8 cellular contexts compared by ENCODE assay signal in genomic region chr1:29120955-29121485, GRCh38. TPM values are rescaled to one million over a fixed set of nuclear protein-coding genes. Genes with fewer than 3 reads are reported as not detected.
A peak's percentile ranks its signal among the peaks of the same experiment; 100 is the strongest.
DNase-seq lines count a peak whose midpoint lies in the region; ATAC-seq and TF ChIP-seq lines count a peak whose summit lies in the region.

No MANE protein-coding gene starts in this region.

- peaks cover 0 to 6% of the 10 kb centered on the region in 2 donors for H3K4me1 ChIP-seq in breast epithelium
- H3K4me1 ChIP-seq in right lobe of liver, result peaks cover 0 to 30% (median 4%) of the 10 kb centered on the region in 4 donors

- H3K4me3 ChIP-seq in breast epithelium, result peak overlapping the region; percentile 61 to 79 (median 68)
- H3K4me3 ChIP-seq in astrocyte of the spinal cord (ENCODE audit: low read depth, low read length), result no peak overlapping the region
- H3K4me3 ChIP-seq in right lobe of liver, result peak overlapping the region in 1 of 3 donors; percentile 64

- H3K36me3 ChIP-seq in breast epithelium (no peaks in the 10 kb centered on the region), right lobe of liver (peaks cover 0 to 7% (median 0%) of the 10 kb centered on the region in 4 donors)

- H3K27me3 Mint-ChIP-seq in MCF 10A (ENCODE audit: insufficient read depth, unreplicated experiment), result peaks cover 12% of the 10 kb centered on the region
- peaks cover 32% of the 10 kb centered on the region for H3K27me3 Mint-ChIP-seq in T-helper 2 cell treated with Interferon-gamma antibody and Interleukin-4, amounts not matched to agents 5 μg/mL and 100 μg/mL, for 36 hours (ENCODE audit: low read depth)

- H3K27me3 ChIP-seq in breast epithelium (peaks cover 0 to 13% of the 10 kb centered on the region in 2 donors), right lobe of liver (no peaks in the 10 kb centered on the region)

- POLR2A ChIA-PET in MCF 10A (lab: Yijun Ruan, JAX), result no interaction called here

- DNase-seq in breast epithelium (ENCODE audit: low spot score in 2 of 2), result no peak
- DNase-seq in MCF 10A (ENCODE audit: unreplicated experiment), result no peak
- peak; percentile 55 for DNase-seq in T-helper 2 cell treated with Interferon-gamma antibody and Interleukin-4, amounts not matched to agents 5 μg/mL and 100 μg/mL, for 36 hours (ENCODE audit: low spot score)
- DNase-seq in astrocyte of the spinal cord (ENCODE audit: low read depth, low spot score), result peak; percentile 38
- DNase-seq in right lobe of liver, result no peak
- DNase-seq in stimulated activated CD8-positive, alpha-beta memory T cell treated with anti-CD3 and anti-CD28 coated beads, Interleukin-2, amount 100 ng/mL, for 1 hour (ENCODE audit: low read depth in 2 of 2), result peak; percentile 20 to 31

- in situ Hi-C loops in astrocyte of the spinal cord (cut with HindIII; ENCODE audit: low sequenced_read_pairs), result no loop called here

- TF ChIP-seq CTCF in breast epithelium (IDR thresholded peaks at IDR 0.05) (peak in 1 of 3 donors; percentile 37), MCF 10A (IDR thresholded peaks at IDR 0.05; ENCODE audit: unreplicated experiment) (no peak), astrocyte of the spinal cord (IDR thresholded peaks at IDR 0.05; ENCODE audit: low read depth, low read length) (peak; percentile 50), right lobe of liver (IDR thresholded peaks at IDR 0.05) (peak in 3 of 4 donors; percentile 26 to 39 (median 37))

- peaks cover 6% of the 10 kb centered on the region for H3K4me1 Mint-ChIP-seq in MCF 10A (ENCODE audit: insufficient read depth, unreplicated experiment)
- peaks cover 4% of the 10 kb centered on the region for H3K4me1 Mint-ChIP-seq in T-helper 2 cell treated with Interferon-gamma antibody and Interleukin-4, amounts not matched to agents 5 μg/mL and 100 μg/mL, for 36 hours (ENCODE audit: low read depth)

- BruUV-seq in MCF 10A (replicated peaks; lab: Mats Ljungman, UMichigan), result no TSS peak

- no peak overlapping the region for H3K4me3 Mint-ChIP-seq in MCF 10A (ENCODE audit: unreplicated experiment)
- H3K4me3 Mint-ChIP-seq in T-helper 2 cell treated with Interferon-gamma antibody and Interleukin-4, amounts not matched to agents 5 μg/mL and 100 μg/mL, for 36 hours, result no peak overlapping the region

- peaks cover 9% of the 10 kb centered on the region for H3K36me3 Mint-ChIP-seq in MCF 10A (ENCODE audit: insufficient read depth, unreplicated experiment)
- peaks cover 23% of the 10 kb centered on the region for H3K36me3 Mint-ChIP-seq in T-helper 2 cell treated with Interferon-gamma antibody and Interleukin-4, amounts not matched to agents 5 μg/mL and 100 μg/mL, for 36 hours (ENCODE audit: low read depth)

- 72% methylated on average over 5 of the region's 42 CpGs for WGBS in right lobe of liver (ENCODE audit: insufficient coverage, low coverage, low lambda C conversion rate, missing lambda C conversion rate)

- H3K27ac ChIP-seq in breast epithelium (peak overlapping the region in 1 of 2 donors; percentile 94), right lobe of liver (no peak overlapping the region)

- H3K9me3 ChIP-seq in breast epithelium (no peaks in the 10 kb centered on the region), right lobe of liver (no peaks in the 10 kb centered on the region)

- no peak overlapping the region for H3K27ac Mint-ChIP-seq in MCF 10A (ENCODE audit: low read depth, unreplicated experiment)
- H3K27ac Mint-ChIP-seq in T-helper 2 cell treated with Interferon-gamma antibody and Interleukin-4, amounts not matched to agents 5 μg/mL and 100 μg/mL, for 36 hours, result no peak overlapping the region

- intact Hi-C loops in breast epithelium (cut with DNase I; ENCODE audit: low total_unique reads), result no loop called here
- intact Hi-C loops in MCF 10A (cut with micrococcal nuclease), result no loop called here
- intact Hi-C loops in right lobe of liver (cut with DNase I), result no loop called here

- ATAC-seq in right lobe of liver, result peak in 1 of 4 donors; percentile 15
- no peak for ATAC-seq in GM21515 (IDR thresholded peaks at IDR 0.05; ENCODE audit: unreplicated experiment)
- no peak for ATAC-seq in GM19328 (IDR thresholded peaks at IDR 0.05; ENCODE audit: unreplicated experiment)

- H3K9me3 Mint-ChIP-seq in MCF 10A (ENCODE audit: unreplicated experiment), result no peaks in the 10 kb centered on the region
- H3K9me3 Mint-ChIP-seq in T-helper 2 cell treated with Interferon-gamma antibody and Interleukin-4, amounts not matched to agents 5 μg/mL and 100 μg/mL, for 36 hours, result no peaks in the 10 kb centered on the region

- TF ChIP-seq POLR2A in breast epithelium (IDR thresholded peaks at IDR 0.05), result no peak
- no peak for TF ChIP-seq POLR2A in right lobe of liver (IDR thresholded peaks at IDR 0.05)

- CTCF ChIA-PET in MCF 10A (lab: Yijun Ruan, JAX), result no interaction called here

RNA-seq across cellular contexts. Expression of gene TMEM200B, which starts 2.7 kb away (rescaled TPM):
- total RNA-seq in breast epithelium (10 to 100 TPM in 2 of 3 donors, 1 to 10 TPM in 1; 4.5 to 21.0 (median 12.1) TPM), MCF 10A (2022) (not detected in 2 replicates), right lobe of liver (1 to 10 TPM in 4 of 6 experiments, under 1 TPM in 2; 0.83 to 4.5 (median 1.4) TPM)

Comparison
In these comparisons a context has a peak if more than half of its experiments do, and no peak if none do; other contexts are left out.
1. DNase-seq: peak in T-helper 2 cell treated with Interferon-gamma antibody and Interleukin-4, amounts not matched to agents 5 μg/mL and 100 μg/mL, for 36 hours (single experiment), astrocyte of the spinal cord (single experiment) and stimulated activated CD8-positive, alpha-beta memory T cell treated with anti-CD3 and anti-CD28 coated beads, Interleukin-2, amount 100 ng/mL, for 1 hour (2 of 2); none in breast epithelium (0 of 2), MCF 10A (single experiment) and right lobe of liver (0 of 3).